In genomic region chr10:46787321-46787615, GRCh38 we compare ENCODE assay signal across 8 cellular contexts.
DNase-seq lines count a peak whose midpoint lies in the region; ATAC-seq lines count a peak whose summit lies in the region.

No MANE protein-coding gene starts in this region.

- H3K4me3 Mint-ChIP-seq in stimulated activated effector memory CD8-positive, alpha-beta T cell treated with anti-CD3 and anti-CD28 coated beads, Interleukin-12 subunit alpha, Interleukin-12 subunit beta, amount 100 ng/mL, for 72 hours = peak overlapping the region; percentile 91

- H3K4me1 Mint-ChIP-seq in stimulated activated effector memory CD8-positive, alpha-beta T cell treated with anti-CD3 and anti-CD28 coated beads, Interleukin-12 subunit alpha, Interleukin-12 subunit beta, amount 100 ng/mL, for 72 hours = peaks cover 9% of the 10 kb centered on the region

- peak; percentile 48 for ATAC-seq in HG02870 (IDR thresholded peaks at IDR 0.05; ENCODE audit: unreplicated experiment)
- peak; percentile 72 for ATAC-seq in stimulated activated effector memory CD8-positive, alpha-beta T cell treated with anti-CD3 and anti-CD28 coated beads, Interleukin-12 subunit alpha, Interleukin-12 subunit beta, amount 100 ng/mL, for 72 hours
- ATAC-seq in HG03045 (IDR thresholded peaks at IDR 0.05; ENCODE audit: unreplicated experiment) = no peak

- peak overlapping the region; percentile 93 for H3K27ac Mint-ChIP-seq in stimulated activated effector memory CD8-positive, alpha-beta T cell treated with anti-CD3 and anti-CD28 coated beads, Interleukin-12 subunit alpha, Interleukin-12 subunit beta, amount 100 ng/mL, for 72 hours

- H3K9me3 Mint-ChIP-seq in stimulated activated effector memory CD8-positive, alpha-beta T cell treated with anti-CD3 and anti-CD28 coated beads, Interleukin-12 subunit alpha, Interleukin-12 subunit beta, amount 100 ng/mL, for 72 hours = no peaks in the 10 kb centered on the region

- DNase-seq in NCI-H1092 treated with DMSO at 0.1 percent for 48 hours (lab: John Stamatoyannopoulos, UW) (peak; percentile 5), NCI-H1092 (lab: John Stamatoyannopoulos, UW) (no peak), RPMI7951 (ENCODE audit: low read depth) (peak; percentile 61), cerebellar nuclear complex (lab: John Stamatoyannopoulos, UW) (peak; percentile 0 to 16), left kidney (ENCODE audit: low read depth, low spot score) (peak; percentile 63)
- DNase-seq in stimulated activated effector memory CD8-positive, alpha-beta T cell treated with anti-CD3 and anti-CD28 coated beads, Interleukin-12 subunit alpha, Interleukin-12 subunit beta, amount 100 ng/mL, for 72 hours (ENCODE audit: low spot score in 2 of 2) = peak in 1 of 2 donors; percentile 51

- peaks cover 15% of the 10 kb centered on the region for H3K36me3 Mint-ChIP-seq in stimulated activated effector memory CD8-positive, alpha-beta T cell treated with anti-CD3 and anti-CD28 coated beads, Interleukin-12 subunit alpha, Interleukin-12 subunit beta, amount 100 ng/mL, for 72 hours
